ENCODE assay signal across 22 cellular contexts in the genomic region with DNA sequence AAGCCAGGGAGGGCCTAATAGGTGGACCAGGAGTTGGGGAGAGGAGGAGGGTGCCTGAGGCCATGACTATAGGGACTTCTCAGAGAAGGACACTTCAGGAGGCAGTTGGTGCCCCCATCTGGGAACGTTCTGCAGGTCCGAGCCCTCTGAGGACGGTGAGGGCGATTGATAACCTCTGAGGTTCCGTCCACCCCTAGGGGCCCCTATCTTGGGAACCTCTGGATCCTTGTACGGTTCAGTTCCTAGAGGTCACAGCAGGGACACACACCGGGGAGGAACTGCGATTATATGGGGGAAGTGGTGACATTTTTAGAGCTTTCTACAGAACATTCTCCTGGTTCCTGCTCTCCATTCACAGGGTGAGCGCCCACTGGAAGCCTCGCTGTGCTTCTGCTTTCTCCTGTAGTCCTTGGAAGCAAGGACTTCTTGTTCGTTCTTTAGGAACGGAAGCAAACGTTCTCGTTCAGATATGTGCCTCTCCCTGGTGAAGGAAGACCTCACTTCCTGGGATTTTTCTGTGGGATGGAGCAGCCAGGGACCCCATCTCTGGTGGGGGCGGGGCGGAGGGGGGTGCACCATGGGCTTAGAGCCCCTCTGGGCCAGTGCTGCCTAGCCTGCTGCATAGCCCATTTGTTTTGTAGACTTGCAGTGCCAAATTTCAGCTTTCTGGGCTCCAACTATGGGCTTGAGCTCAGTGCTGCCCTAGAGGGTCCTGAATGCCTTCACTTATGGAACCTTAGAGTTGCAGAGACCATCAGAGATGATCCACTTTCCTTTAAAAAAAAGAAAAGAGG. TPM values are rescaled to one million over a fixed set of nuclear protein-coding genes. Genes with fewer than 3 reads are reported as not detected.
"Had no signal": no experiment of that assay in that cellular context is flagged by ENCODE, and none has a peak within 500 bp of the region (broad histone marks: within the 10 kb centered on the region; RNA-seq: fewer than 3 reads in every experiment).

No MANE protein-coding gene starts in this region.

RNA-seq across cellular contexts. Expression of gene SPDYE17, which starts 46.0 kb away (rescaled TPM):
- total RNA-seq: colonic mucosa; endodermal cell; esophagus mucosa; gastrocnemius medialis; glomerular endothelial cell; left ventricle myocardium inferior; lung microvascular endothelial cell; mesothelial cell of epicardium; mucosa of descending colon; natural killer cell treated with Interleukin-12 subunit alpha and Interleukin-12 subunit beta and Interleukin-15 and Interleukin-18, amount 100 ng/mL, for 72 hours; neural crest cell; omental fat pad; pancreas; progenitor cell of endocrine pancreas; sciatic nerve; smooth muscle cell; suprapubic skin; transverse colon; ureter; vagina had no signal
- polyA plus RNA-seq: keratinocyte, pancreas, smooth muscle cell, thymus had no signal
